ENCODE assay signal across 10 cellular contexts in the genomic region with DNA sequence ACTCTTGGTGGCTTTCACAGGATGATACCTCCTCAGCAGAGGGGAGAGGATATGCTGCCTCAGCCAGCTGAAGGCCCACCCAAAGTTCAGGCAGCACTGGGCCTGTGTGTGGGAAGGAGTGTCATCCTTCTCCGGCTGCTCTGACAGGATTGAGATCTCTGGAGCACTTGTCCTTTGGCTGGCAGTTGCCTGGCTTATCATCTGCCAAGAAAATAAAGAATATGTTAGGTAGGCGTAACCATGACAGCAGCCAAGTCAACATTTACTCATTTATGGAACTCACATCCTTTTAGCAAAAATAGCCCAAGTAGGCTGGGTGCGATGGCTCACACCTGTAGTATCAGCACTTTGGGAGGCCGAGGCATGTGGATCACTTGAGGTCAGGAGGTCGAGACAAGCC.
DNase-seq lines count a peak whose midpoint lies in the region; ATAC-seq and TF ChIP-seq lines count a peak whose summit lies in the region.
"Had no signal": no experiment of that assay in that cellular context is flagged by ENCODE, and none has a peak within 500 bp of the region (broad histone marks: within the 10 kb centered on the region; RNA-seq: fewer than 3 reads in every experiment).

No MANE protein-coding gene starts in this region.

- H3K27ac ChIP-seq in upper lobe of right lung = no peak overlapping the region

- peak; percentile 17 for DNase-seq in activated naive CD4-positive, alpha-beta T cell treated with anti-CD3 and anti-CD28 coated beads for 36 hours
- DNase-seq in activated naive CD4-positive, alpha-beta T cell (lab: John Stamatoyannopoulos, UW) = no peak
- peak; percentile 82 for DNase-seq in astrocyte of the spinal cord (ENCODE audit: low read depth, low spot score)
- DNase-seq in kidney tubule cell (ENCODE audit: low spot score) = peak; percentile 87
- no peak for DNase-seq in upper lobe of right lung
- DNase-seq in activated CD8-positive, alpha-beta memory T cell treated with anti-CD3 and anti-CD28 coated beads, Interleukin-2, amount 50 U/mL, for 4 hours = no peak
- DNase-seq in NCI-H187 treated with DMSO at 0.1 percent for 48 hours (lab: John Stamatoyannopoulos, UW) = no peak
- DNase-seq: activated T-cell treated with anti-CD3 and anti-CD28 coated beads for 4 hours, substantia nigra had no signal

- H3K4me3 Mint-ChIP-seq in activated naive CD4-positive, alpha-beta T cell treated with anti-CD3 and anti-CD28 coated beads for 36 hours = no peak overlapping the region

- no peaks in the 10 kb centered on the region for H3K27me3 ChIP-seq in upper lobe of right lung

- no peaks in the 10 kb centered on the region for H3K9me3 ChIP-seq in upper lobe of right lung

- H3K4me1 Mint-ChIP-seq in activated naive CD4-positive, alpha-beta T cell treated with anti-CD3 and anti-CD28 coated beads for 36 hours (ENCODE audit: low read depth) = peaks cover 17% of the 10 kb centered on the region

- CTCF ChIA-PET in activated naive CD4-positive, alpha-beta T cell treated with anti-CD3 and anti-CD28 coated beads for 36 hours (lab: Charles Lee) = no interaction called here

- TF ChIP-seq CTCF in astrocyte of the spinal cord (IDR thresholded peaks at IDR 0.05; ENCODE audit: low read depth, low read length) (no peak), upper lobe of right lung (IDR thresholded peaks at IDR 0.05) (no peak)

- peak; percentile 53 for ATAC-seq in upper lobe of right lung
- no peak for ATAC-seq in HG03442 (IDR thresholded peaks at IDR 0.05; ENCODE audit: unreplicated experiment)

- no peaks in the 10 kb centered on the region for H3K36me3 Mint-ChIP-seq in activated naive CD4-positive, alpha-beta T cell treated with anti-CD3 and anti-CD28 coated beads for 36 hours (ENCODE audit: low read depth)

- no peaks in the 10 kb centered on the region for H3K27me3 Mint-ChIP-seq in activated naive CD4-positive, alpha-beta T cell treated with anti-CD3 and anti-CD28 coated beads for 36 hours (ENCODE audit: low read depth)

- H3K4me3 ChIP-seq in astrocyte of the spinal cord (ENCODE audit: low read depth, low read length) = no peak overlapping the region
- H3K4me3 ChIP-seq in upper lobe of right lung = no peak overlapping the region

- no peaks in the 10 kb centered on the region for H3K36me3 ChIP-seq in upper lobe of right lung

- intact Hi-C loops in activated naive CD4-positive, alpha-beta T cell treated with anti-CD3 and anti-CD28 coated beads for 36 hours (cut with micrococcal nuclease) = no loop called here
- intact Hi-C loops in upper lobe of right lung (cut with DNase I) = no loop called here

- H3K9me3 Mint-ChIP-seq in activated naive CD4-positive, alpha-beta T cell treated with anti-CD3 and anti-CD28 coated beads for 36 hours = no peaks in the 10 kb centered on the region

- H3K27ac Mint-ChIP-seq in activated naive CD4-positive, alpha-beta T cell treated with anti-CD3 and anti-CD28 coated beads for 36 hours = no peak overlapping the region

- in situ Hi-C loops in astrocyte of the spinal cord (cut with HindIII; ENCODE audit: low sequenced_read_pairs) = no loop called here

- no peaks in the 10 kb centered on the region for H3K4me1 ChIP-seq in upper lobe of right lung

Comparison
In these comparisons a context has a peak if more than half of its experiments do, and no peak if none do; other contexts are left out.
1. DNase-seq: peak in activated naive CD4-positive, alpha-beta T cell treated with anti-CD3 and anti-CD28 coated beads for 36 hours (single experiment), astrocyte of the spinal cord (single experiment) and kidney tubule cell (single experiment); none in activated naive CD4-positive, alpha-beta T cell (0 of 4), upper lobe of right lung (single experiment), activated CD8-positive, alpha-beta memory T cell treated with anti-CD3 and anti-CD28 coated beads, Interleukin-2, amount 50 U/mL, for 4 hours (single experiment) and NCI-H187 treated with DMSO at 0.1 percent for 48 hours (single experiment).